Comparison of ENCODE assay signal across 26 cellular contexts in the genomic region with DNA sequence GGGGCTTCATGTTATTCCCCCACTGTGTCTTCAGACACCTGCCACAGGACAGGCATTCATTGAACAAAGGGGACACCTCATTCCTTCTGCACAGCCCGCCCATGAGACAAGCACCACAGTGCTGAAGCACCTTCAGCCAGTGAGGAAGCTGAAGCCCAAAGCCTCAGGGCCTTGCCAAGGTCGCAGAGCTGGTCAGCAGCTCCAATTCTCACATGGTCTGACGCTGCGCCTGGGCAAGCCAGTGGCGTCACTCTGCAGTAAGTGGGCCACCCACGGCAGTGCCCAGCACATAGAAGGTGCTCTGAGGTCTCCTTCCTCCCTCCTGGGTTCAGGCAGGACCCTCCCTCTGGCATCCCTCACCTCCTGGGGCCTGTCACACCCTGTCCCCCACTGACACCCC. TPM values are rescaled to one million over a fixed set of nuclear protein-coding genes. Genes with fewer than 3 reads are reported as not detected.
A peak's percentile ranks its signal among the peaks of the same experiment; 100 is the strongest.
DNase-seq lines count a peak whose midpoint lies in the region; FAIRE-seq and TF ChIP-seq lines count a peak whose summit lies in the region.
"Had no signal": no experiment of that assay in that cellular context is flagged by ENCODE, and none has a peak within 500 bp of the region (broad histone marks: within the 10 kb centered on the region; RNA-seq: fewer than 3 reads in every experiment).

No MANE protein-coding gene starts in this region.

- no peak overlapping the region for H3K4ac ChIP-seq in neuronal stem cell (ENCODE audit: low read length)

- in situ Hi-C loops in G401 (cut with HindIII; ENCODE audit: low sequenced_read_pairs): no loop called here

- FAIRE-seq in RCC 7860 (lab: Jason Lieb, UNC): no peak
- FAIRE-seq: A204.1, GM12878, GM19239 had no signal

- peak overlapping the region; percentile 58 for H3K9ac ChIP-seq in endocrine pancreas (ENCODE audit: control insufficient read depth, insufficient read depth, low read length)
- peak overlapping the region; percentile 63 for H3K9ac ChIP-seq in neuronal stem cell (ENCODE audit: low read depth, low read length, poor library complexity)
- H3K9ac ChIP-seq: BLaER1 had no signal

- peak; percentile 61 for DNase-seq in G401 (ENCODE audit: low spot score)
- DNase-seq in adrenal gland: peak in 5 of 7 donors; percentile 35 to 70 (median 45)
- no peak for DNase-seq in neuronal stem cell (ENCODE audit: low spot score)
- DNase-seq in mesenteric fat pad (ENCODE audit: low spot score): no peak
- DNase-seq in middle frontal gyrus (ENCODE audit: extremely low spot score, low spot score): no peak
- no peak for DNase-seq in RCC 7860 (ENCODE audit: low spot score)
- no peak for DNase-seq in HUDEP-2 (lab: John Stamatoyannopoulos, UW; ENCODE audit: unreplicated experiment in 76 of 76)
- DNase-seq: Caco-2; CD4-positive, CD25-positive, alpha-beta regulatory T cell; CD8-positive, alpha-beta T cell; DMS153; DND-41; GDM1; H9; HFFc6 had no signal

- peak overlapping the region; percentile 14 for H3K14ac ChIP-seq in neuronal stem cell (ENCODE audit: low read length)

- TF ChIP-seq CTCF in adrenal gland (IDR thresholded peaks at IDR 0.05): no peak

- H2BK12ac ChIP-seq in neuronal stem cell (ENCODE audit: low read length): no peak overlapping the region

- H3K4me3 ChIP-seq in adrenal gland (no peak overlapping the region), endocrine pancreas (ENCODE audit: control insufficient read depth, insufficient read depth, low read length) (no peak overlapping the region), neuronal stem cell (ENCODE audit: low read length in 2 of 2) (no peak overlapping the region)
- H3K4me3 ChIP-seq: BLaER1, GM12878, GM23338 had no signal

- no peaks in the 10 kb centered on the region for H3K36me3 ChIP-seq in adrenal gland (replicated peaks in 1 of 2)
- H3K36me3 ChIP-seq in endocrine pancreas (ENCODE audit: control insufficient read depth, insufficient read depth, low read length): no peaks in the 10 kb centered on the region
- no peaks in the 10 kb centered on the region for H3K36me3 ChIP-seq in neuronal stem cell (replicated peaks in 1 of 2; ENCODE audit: control insufficient read depth in 2 of 2, insufficient read depth in 2 of 2, low read length in 2 of 2)
- H3K36me3 ChIP-seq: BLaER1 had no signal

- H2AK5ac ChIP-seq in neuronal stem cell (ENCODE audit: low read depth, low read length): peak overlapping the region; percentile 76

- no peaks in the 10 kb centered on the region for H3K4me1 ChIP-seq in adrenal gland (replicated peaks in 1 of 2)
- no peaks in the 10 kb centered on the region for H3K4me1 ChIP-seq in endocrine pancreas (ENCODE audit: control insufficient read depth, insufficient read depth, low read length)
- peaks cover 0 to 3% of the 10 kb centered on the region in 2 donors for H3K4me1 ChIP-seq in neuronal stem cell (ENCODE audit: control insufficient read depth in 2 of 2, insufficient read depth in 1 of 2, low read depth in 1 of 2, low read length in 2 of 2)
- H3K4me1 ChIP-seq: Caco-2 had no signal

- H3K4me2 ChIP-seq in neuronal stem cell (ENCODE audit: insufficient read depth, low read length, poor library complexity, severe bottlenecking): no peak overlapping the region
- H3K4me2 ChIP-seq: BLaER1, GM23338 had no signal

- no peak overlapping the region for H2BK15ac ChIP-seq in neuronal stem cell (ENCODE audit: low read length)

- H4K8ac ChIP-seq in neuronal stem cell (ENCODE audit: low read depth, low read length): no peak overlapping the region

- H4K91ac ChIP-seq in neuronal stem cell (ENCODE audit: low read depth, low read length, poor library complexity): no peak overlapping the region

- 52 to 75% (median 69%) methylated on average over 2 to 6 of the region's 6 CpGs for WGBS in adrenal gland, 4 donors
- no CpG with 5 or more reads among the region's 6 CpGs for WGBS in neuronal stem cell (ENCODE audit: extremely low coverage in 2 of 2, insufficient read length in 2 of 2, insufficient replicate concordance in 1 of 2), 2 donors

- H3K23ac ChIP-seq in neuronal stem cell (ENCODE audit: low read depth, low read length, poor library complexity): no peak overlapping the region

- no peak overlapping the region for H2BK5ac ChIP-seq in neuronal stem cell (ENCODE audit: low read length)

- intact Hi-C loops in adrenal gland (cut with DNase I): no loop called here

- TF ChIP-seq POLR2A in adrenal gland (IDR thresholded peaks at IDR 0.05): no peak

- H2BK120ac ChIP-seq in neuronal stem cell (ENCODE audit: low read depth, low read length): no peak overlapping the region

- H2AFZ ChIP-seq in neuronal stem cell (ENCODE audit: low read length): no peak overlapping the region
- H2AFZ ChIP-seq: GM23338 had no signal

- H3K27ac ChIP-seq in adrenal gland: no peak overlapping the region
- no peak overlapping the region for H3K27ac ChIP-seq in neuronal stem cell (replicated peaks; ENCODE audit: low read length)
- H3K27ac ChIP-seq: 22Rv1, BLaER1, C4-2B had no signal

- no peaks in the 10 kb centered on the region for H3K79me1 ChIP-seq in neuronal stem cell (ENCODE audit: low read depth, low read length)

- H3K9me3 ChIP-seq in adrenal gland (replicated peaks in 1 of 3): no peaks in the 10 kb centered on the region
- H3K9me3 ChIP-seq in endocrine pancreas (ENCODE audit: control insufficient read depth, low read length): no peaks in the 10 kb centered on the region
- peaks cover 0 to 2% of the 10 kb centered on the region in 2 donors for H3K9me3 ChIP-seq in neuronal stem cell (replicated peaks in 1 of 2; ENCODE audit: control insufficient read depth in 2 of 2, insufficient read depth in 1 of 2, low read depth in 1 of 2, low read length in 2 of 2)
- H3K9me3 ChIP-seq: BLaER1, Caco-2 had no signal

- peak overlapping the region; percentile 52 for H3K18ac ChIP-seq in neuronal stem cell (ENCODE audit: low read length)

- H3K27me3 ChIP-seq in adrenal gland: no peaks in the 10 kb centered on the region
- no peaks in the 10 kb centered on the region for H3K27me3 ChIP-seq in endocrine pancreas (ENCODE audit: control insufficient read depth, insufficient read depth, low read length)
- peaks cover 0 to 38% (median 0%) of the 10 kb centered on the region in 3 experiments for H3K27me3 ChIP-seq in neuronal stem cell (ENCODE audit: control insufficient read depth in 3 of 3, insufficient read depth in 3 of 3, low read depth in 1 of 3, low read length in 3 of 3)
- H3K27me3 ChIP-seq: BLaER1 had no signal

RNA-seq across cellular contexts. Expression of gene GRM4, which starts 43.2 kb away (rescaled TPM):
- total RNA-seq in G401 (2014; rRNA removed; shearing (Covaris generic)): 4.9 and 6.5 TPM in 2 replicates
- total RNA-seq in adrenal gland: not detected
- polyA plus RNA-seq in adrenal gland: not detected
- polyA plus RNA-seq in neuronal stem cell (2013, experiment 1 of 2): 0.20 TPM
- 0.22 TPM for polyA plus RNA-seq in neuronal stem cell (2013, experiment 2 of 2)
- not detected for total RNA-seq in mesenteric fat pad
- total RNA-seq: B cell; CD4-positive, CD25-positive, alpha-beta regulatory T cell; H4 had no signal
- polyA plus RNA-seq: AG04450; CD4-positive, CD25-positive, alpha-beta regulatory T cell had no signal

Comparison
In these comparisons a context has a peak if more than half of its experiments do, and no peak if none do; other contexts are left out.
1. DNase-seq: peak in G401 (single experiment) and adrenal gland (5 of 7); none in neuronal stem cell (single experiment), mesenteric fat pad (single experiment), middle frontal gyrus (single experiment), RCC 7860 (single experiment) and HUDEP-2 (0 of 76).